Comparison of ENCODE assay signal across 8 cellular contexts in genomic region chr18:9137168-9138066, GRCh38. TPM values are rescaled to one million over a fixed set of nuclear protein-coding genes. Genes with fewer than 3 reads are reported as not detected.
DNase-seq lines count a peak whose midpoint lies in the region; ATAC-seq and TF ChIP-seq lines count a peak whose summit lies in the region.

No MANE protein-coding gene starts in this region.

- no peaks in the 10 kb centered on the region for H3K27me3 ChIP-seq in kidney epithelial cell (ENCODE audit: control insufficient read depth, insufficient read depth, low read length)

- peak overlapping the region; percentile 98 for H3K4me3 Mint-ChIP-seq in activated B cell treated with CpG ODN at 0.5 μM for 24 hours

- CTCF ChIA-PET in activated B cell treated with CpG ODN at 0.5 μM for 24 hours (lab: Charles Lee) = interaction anchor here (0.9 to 4.9 kb wide), 7 partner anchors 10 to 379 kb away, joined by 3 to 19 read pairs (median 5); partner anchors contain the start of gene NDUFV2

- peak overlapping the region; percentile 69 for H3K4me3 ChIP-seq in kidney epithelial cell (ENCODE audit: low read depth, low read length)

- TF ChIP-seq CTCF in activated B cell treated with CpG ODN at 0.5 μM for 24 hours (IDR thresholded peaks at IDR 0.05) = no peak
- TF ChIP-seq CTCF in kidney epithelial cell (IDR thresholded peaks at IDR 0.05; ENCODE audit: insufficient read depth, low read length, poor library complexity, severe bottlenecking) = no peak

- DNase-seq in 8988T = peak; percentile 65
- DNase-seq in NCI-H2171 (lab: John Stamatoyannopoulos, UW) = peak; percentile 66
- DNase-seq in activated B cell treated with CpG ODN at 0.5 μM for 24 hours = no peak
- DNase-seq in central memory CD4-positive, alpha-beta T cell = peak; percentile 74
- DNase-seq in kidney epithelial cell (ENCODE audit: low read depth) = peak; percentile 63
- peak in 3 of 4 experiments; percentile 30 to 49 (median 40) for DNase-seq in stimulated activated CD4-positive, alpha-beta T cell treated with anti-CD3 and anti-CD28 coated beads, Interleukin-1b, Interleukin-23, amount 100 ng/mL, for 24 hours (ENCODE audit: low read depth in 4 of 4, low spot score in 1 of 4)

- no peaks in the 10 kb centered on the region for H3K27me3 Mint-ChIP-seq in activated B cell treated with CpG ODN at 0.5 μM for 24 hours

- H3K9me3 Mint-ChIP-seq in activated B cell treated with CpG ODN at 0.5 μM for 24 hours = no peaks in the 10 kb centered on the region

- intact Hi-C loops in activated B cell treated with CpG ODN at 0.5 μM for 24 hours (cut with micrococcal nuclease) = loop anchor here (5.0 kb wide), 2 partner anchors 530 to 775 kb away; partner anchors contain the start of genes RAB12 and VAPA

- peak overlapping the region; percentile 99 for H3K27ac Mint-ChIP-seq in activated B cell treated with CpG ODN at 0.5 μM for 24 hours

- no peaks in the 10 kb centered on the region for H3K36me3 ChIP-seq in kidney epithelial cell (ENCODE audit: control insufficient read depth, insufficient read depth, low read length)

- H3K36me3 Mint-ChIP-seq in activated B cell treated with CpG ODN at 0.5 μM for 24 hours (ENCODE audit: low read depth) = peaks cover 46% of the 10 kb centered on the region

- peaks cover 70% of the 10 kb centered on the region for H3K4me1 Mint-ChIP-seq in activated B cell treated with CpG ODN at 0.5 μM for 24 hours

- POLR2A ChIA-PET in activated B cell treated with CpG ODN at 0.5 μM for 24 hours (lab: Charles Lee) = interaction anchor here (0.7 to 11.4 kb wide), 23 partner anchors 10 to 574 kb away, joined by 3 to 257 read pairs (median 5); partner anchors contain the start of genes NDUFV2 and RAB12

- ATAC-seq in GM18519 (IDR thresholded peaks at IDR 0.05; ENCODE audit: low FRiP score, unreplicated experiment) (peak; percentile 27), HG03039 (IDR thresholded peaks at IDR 0.05; ENCODE audit: unreplicated experiment) (peak; percentile 38), activated B cell treated with CpG ODN at 0.5 μM for 24 hours (ENCODE audit: low read depth) (peak; percentile 32)

RNA-seq across cellular contexts. Expression of gene ANKRD12, which starts 0.8 kb away (rescaled TPM):
- 121 and 125 TPM in 2 replicates for total RNA-seq in activated B cell treated with CpG ODN at 0.5 μM for 24 hours
- 11.2 and 13.5 TPM in 2 replicates for total RNA-seq in kidney epithelial cell

RNA-seq across cellular contexts. Expression of gene NDUFV2, which starts 34.9 kb away (rescaled TPM):
- total RNA-seq in activated B cell treated with CpG ODN at 0.5 μM for 24 hours = 168 and 169 TPM in 2 replicates
- 85.8 and 93.3 TPM in 2 replicates for total RNA-seq in kidney epithelial cell
